ENCODE assay signal across 14 cellular contexts in genomic region chr6:28776269-28777146, GRCh38.
A peak's percentile ranks its signal among the peaks of the same experiment; 100 is the strongest.
DNase-seq lines count a peak whose midpoint lies in the region; ATAC-seq and TF ChIP-seq lines count a peak whose summit lies in the region.
"Had no signal": no experiment of that assay in that cellular context is flagged by ENCODE, and none has a peak within 500 bp of the region (broad histone marks: within the 10 kb centered on the region; RNA-seq: fewer than 3 reads in every experiment).

No MANE protein-coding gene starts in this region.

- no peaks in the 10 kb centered on the region for H3K79me1 ChIP-seq in H9 (ENCODE audit: insufficient read depth, low read depth, low read length, poor library complexity, severe bottlenecking)

- no peak overlapping the region for H2BK12ac ChIP-seq in H9 (ENCODE audit: insufficient read length, low read depth, low read length)

- H3K4me2 ChIP-seq in H9 (ENCODE audit: insufficient read depth, insufficient read length, low read length), result peak overlapping the region; percentile 76

- H3K4me1 ChIP-seq in H9 (ENCODE audit: insufficient read depth, low read length), result no peaks in the 10 kb centered on the region; the same call in 1 of the 2 replicates
- H3K4me1 ChIP-seq: colonic mucosa had no signal

- no peak overlapping the region for H2BK120ac ChIP-seq in H9 (ENCODE audit: low read depth, low read length, poor library complexity, severe bottlenecking)

- H3K4ac ChIP-seq in H9 (ENCODE audit: low read depth, low read length), result no peak overlapping the region

- no peak overlapping the region for H3K18ac ChIP-seq in H9 (ENCODE audit: insufficient read length, low read depth, low read length)

- H3K4me1 Mint-ChIP-seq in H9, result peaks cover 63 to 65% of the 10 kb centered on the region in 2 experiments
- H3K4me1 Mint-ChIP-seq in natural killer cell, result peaks cover 10 to 12% of the 10 kb centered on the region in 2 donors

- H2BK5ac ChIP-seq in H9 (ENCODE audit: insufficient read length, low read length), result no peak overlapping the region

- no peak overlapping the region for H3K23ac ChIP-seq in H9 (ENCODE audit: insufficient read length, low read depth, low read length)

- H3K14ac ChIP-seq in H9 (ENCODE audit: insufficient read depth, low read length), result no peak overlapping the region

- H3K27ac Mint-ChIP-seq in H9, result peak overlapping the region in 1 of 3 experiments; percentile 63; a peak in 1 of 7 replicates
- H3K27ac Mint-ChIP-seq in natural killer cell, result no peak overlapping the region

- H3K79me2 ChIP-seq in H9 (ENCODE audit: insufficient read depth, low read length), result no peaks in the 10 kb centered on the region

- H2AK5ac ChIP-seq in H9 (ENCODE audit: insufficient read length, low read length), result no peak overlapping the region

- no peak for ATAC-seq in natural killer cell

- H3K36me3 Mint-ChIP-seq in H9 (ENCODE audit: insufficient read depth in 1 of 3, low read depth in 3 of 3) (no peaks in the 10 kb centered on the region; a peak in 2 of 7 replicates), natural killer cell (peaks cover 65% of the 10 kb centered on the region)

- peak overlapping the region; percentile 34 for H3K27ac ChIP-seq in H9 (ENCODE audit: insufficient read length, low read depth, low read length)
- H3K27ac ChIP-seq in VCaP, result peak overlapping the region; percentile 44
- H3K27ac ChIP-seq: colonic mucosa, skin epidermis had no signal

- H4K91ac ChIP-seq in H9 (ENCODE audit: insufficient read length, low read depth, low read length), result no peak overlapping the region

- no peak overlapping the region for H4K5ac ChIP-seq in H9 (ENCODE audit: insufficient read length, low read depth, low read length)

- no peak overlapping the region for H3T11ph ChIP-seq in H9 (ENCODE audit: low read length)

- H3K27me3 ChIP-seq in H9 (ENCODE audit: insufficient read depth, low read length), result peaks cover 73% of the 10 kb centered on the region

- WGBS in H9 (ENCODE audit: extremely low coverage, insufficient read length, low lambda C conversion rate), result no CpG with 5 or more reads among the region's 17 CpGs

- H3K9me3 ChIP-seq in H9 (ENCODE audit: control insufficient read depth, low read depth, low read length), result no peaks in the 10 kb centered on the region
- H3K9me3 ChIP-seq: colonic mucosa had no signal

- H3K4me3 Mint-ChIP-seq in H9 (peak overlapping the region; percentile 70 to 78), natural killer cell (no peak overlapping the region)

- no peak overlapping the region for H3K9ac ChIP-seq in H9 (ENCODE audit: extremely low read depth, insufficient read length, low read length)

- no peak overlapping the region for H2BK20ac ChIP-seq in H9 (ENCODE audit: low read depth, low read length, poor library complexity, severe bottlenecking)

- no peak overlapping the region for H2AFZ ChIP-seq in H9 (ENCODE audit: low read length)

- peak; percentile 79 for DNase-seq in H9
- peak; percentile 21 for DNase-seq in M059J (ENCODE audit: low read depth)
- DNase-seq in iPS-NIHi11 (ENCODE audit: low spot score), result peak; percentile 27
- no peak for DNase-seq in SHP77 (lab: John Stamatoyannopoulos, UW)
- DNase-seq in natural killer cell, result no peak
- DNase-seq in NCI-H2171 (lab: John Stamatoyannopoulos, UW), result no peak
- DNase-seq: colonic mucosa, HCEC 1CT, mesenchymal stem cell, NCI-H446, RPMI8226, T-helper 9 cell had no signal

- H3K23me2 ChIP-seq in H9 (ENCODE audit: insufficient read length, low read depth, low read length, poor library complexity, severe bottlenecking), result peaks cover 14% of the 10 kb centered on the region

- peaks cover 98% of the 10 kb centered on the region for H3K27me3 Mint-ChIP-seq in H9 (ENCODE audit: low read depth)
- H3K27me3 Mint-ChIP-seq in natural killer cell (ENCODE audit: low read depth in 2 of 2), result peaks cover 78 to 99% of the 10 kb centered on the region in 2 donors

- no peak overlapping the region for H3K56ac ChIP-seq in H9 (ENCODE audit: insufficient read length, low read depth, low read length)

- no peaks in the 10 kb centered on the region for H4K20me1 ChIP-seq in H9 (ENCODE audit: control insufficient read depth, insufficient read depth, insufficient read length)

- TF ChIP-seq CTCF in H9 (conservative IDR thresholded peaks at IDR 0.05) (no peak), VCaP (conservative IDR thresholded peaks at IDR 0.05) (no peak), natural killer cell (IDR thresholded peaks at IDR 0.05) (no peak)

- no peak overlapping the region for H4K8ac ChIP-seq in H9 (replicated peaks; ENCODE audit: insufficient read length, low read depth, low read length)

- H3K9me3 Mint-ChIP-seq in H9, result peaks cover 11 to 24% of the 10 kb centered on the region in 2 experiments
- H3K9me3 Mint-ChIP-seq in natural killer cell, result peaks cover 11 to 16% of the 10 kb centered on the region in 2 donors

- no peak overlapping the region for H2BK15ac ChIP-seq in H9 (ENCODE audit: low read depth, low read length)

- intact Hi-C loops in natural killer cell (cut with micrococcal nuclease), result no loop called here

Comparison
In these comparisons a context has a peak if more than half of its experiments do, and no peak if none do; other contexts are left out.
1. DNase-seq: peak in H9 (single experiment), M059J (single experiment) and iPS-NIHi11 (single experiment); none in SHP77 (0 of 2), natural killer cell (single experiment) and NCI-H2171 (single experiment).